In the genomic region with DNA sequence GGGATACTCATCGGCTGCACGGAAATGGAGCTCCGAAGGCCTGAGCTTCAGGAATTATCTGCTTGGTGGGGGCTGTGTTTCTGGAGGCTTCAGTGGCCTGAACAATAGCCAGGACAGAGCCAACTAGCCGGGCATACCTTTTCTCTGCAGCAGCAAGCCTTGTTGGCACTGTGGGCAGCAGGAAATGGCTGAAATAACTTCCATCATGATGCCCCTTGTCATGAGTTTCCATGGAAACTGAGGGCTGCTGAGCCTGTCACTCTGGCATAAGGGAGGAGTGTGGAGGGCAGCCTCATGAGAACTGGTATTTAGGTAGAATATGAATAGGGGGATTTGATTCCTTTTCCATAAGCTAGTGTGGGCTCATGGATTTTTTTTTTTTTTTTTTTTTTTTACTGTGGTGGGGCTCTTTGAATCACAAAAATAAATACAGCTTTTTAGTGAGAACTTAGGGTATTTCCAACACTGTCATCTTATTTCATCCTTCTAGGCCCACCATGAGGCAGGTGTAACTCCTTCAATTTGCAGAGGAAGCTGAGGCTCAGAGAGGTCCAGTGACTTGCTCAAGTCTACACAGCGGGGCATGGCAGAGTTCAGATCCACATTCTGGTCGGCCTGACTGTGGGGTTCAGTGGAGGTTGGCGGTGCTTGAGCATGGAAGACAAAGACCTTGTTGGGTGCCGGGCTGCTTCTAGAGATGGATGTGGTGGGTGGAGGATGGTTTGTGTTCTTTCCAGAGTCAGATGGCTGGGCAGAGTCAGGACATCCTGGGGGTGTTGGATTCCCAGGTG, we compare ENCODE assay signal across 19 cellular contexts. TPM values are rescaled to one million over a fixed set of nuclear protein-coding genes. Genes with fewer than 3 reads are reported as not detected.
DNase-seq lines count a peak whose midpoint lies in the region; ATAC-seq, FAIRE-seq and TF ChIP-seq lines count a peak whose summit lies in the region.
"Had no signal": no experiment of that assay in that cellular context is flagged by ENCODE, and none has a peak within 500 bp of the region (broad histone marks: within the 10 kb centered on the region; RNA-seq: fewer than 3 reads in every experiment).

No MANE protein-coding gene starts in this region.

- no peak for TF ChIP-seq EP300 in GM12878 (IDR thresholded peaks at IDR 0.05; ENCODE audit: borderline replicate concordance in 1 of 2, control insufficient read depth in 1 of 2, low read depth in 2 of 2, low read length in 2 of 2)

- SMC1A ChIA-PET in GM12878 (lab: Charles Lee; ENCODE audit: uncharacterized antibody, unreplicated experiment), result interaction anchor here (0.6 to 8.4 kb wide), 21 partner anchors 12 to 338 kb away, joined by 3 to 135 read pairs (median 6); a partner anchor contains a TSS

- 0 out of 2 replicates have a peak, but pooled peaks have one; percentile 12 for TF ChIP-seq RAD21 in GM12878 (IDR thresholded peaks at IDR 0.05; ENCODE audit: insufficient read depth, low read depth, low read length)

- peak overlapping the region; percentile 92 for H3K4me2 ChIP-seq in GM12878 (ENCODE audit: control insufficient read depth, insufficient read depth)

- in situ Hi-C loops in GM12878 (cut with MboI), result no loop called here

- peak overlapping the region; percentile 73 to 91 (median 90) for H3K4me3 Mint-ChIP-seq in IgD-negative memory B cell
- H3K4me3 Mint-ChIP-seq: activated T-helper 17 cell treated with anti-CD3 and anti-CD28 coated beads, Interleukin-2, amount 50 U/mL, for 72 hours; WTC11 had no signal

- H3K4me3 ChIP-seq in GM06990 (replicated peaks; ENCODE audit: low read depth, low read length), result peak overlapping the region; percentile 40
- H3K4me3 ChIP-seq in GM12878, result peak overlapping the region; percentile 38; the same call in 1 of the 2 replicates
- no peak overlapping the region for H3K4me3 ChIP-seq in right cardiac atrium (ENCODE audit: low read length)
- H3K4me3 ChIP-seq: SJSA1 had no signal

- peaks cover 11% of the 10 kb centered on the region for H3K36me3 Mint-ChIP-seq in IgD-negative memory B cell
- H3K36me3 Mint-ChIP-seq: WTC11 had no signal

- DNase-seq in GM06990 (ENCODE audit: extremely low read depth, insufficient read length) (no peak), GM12878 (ENCODE audit: low read depth, low spot score) (no peak), pulmonary artery endothelial cell (ENCODE audit: low read depth, low spot score) (peak; percentile 20), right cardiac atrium (no peak), NCI-H2196 (lab: John Stamatoyannopoulos, UW; ENCODE audit: unreplicated experiment) (no peak)
- DNase-seq: DMS153; effector CD4-positive, alpha-beta T cell; HCEC 1CT; NCI-H1092; NCI-H2081 treated with DMSO at 0.1 percent for 48 hours; NCI-H524 treated with DMSO at 0.1 percent for 48 hours; stimulated activated CD4-positive, alpha-beta T cell treated with anti-CD3 and anti-CD28 coated beads, Interleukin-2, amount 100 ng/mL, for 24 hours had no signal

- H3K27ac ChIP-seq in GM12878 (ENCODE audit: control insufficient read depth, insufficient read depth), result peak overlapping the region; percentile 98
- H3K27ac ChIP-seq in right cardiac atrium (ENCODE audit: low read length), result no peak overlapping the region
- H3K27ac ChIP-seq: SJSA1 had no signal

- peak; percentile 39; the same call in 1 of the 2 replicates for TF ChIP-seq POLR2A in GM12878 (IDR thresholded peaks at IDR 0.05; ENCODE audit: low read depth, low read length)

- H3K27me3 ChIP-seq in GM06990 (replicated peaks; ENCODE audit: control insufficient read depth, insufficient read depth, low read length), result no peaks in the 10 kb centered on the region
- no peaks in the 10 kb centered on the region for H3K27me3 ChIP-seq in GM12878 (replicated peaks in 1 of 2; ENCODE audit: control insufficient read depth in 2 of 2, insufficient read depth in 2 of 2, low read length in 1 of 2)
- no peaks in the 10 kb centered on the region for H3K27me3 ChIP-seq in right cardiac atrium (ENCODE audit: control insufficient read depth, insufficient read depth)
- H3K27me3 ChIP-seq: SJSA1 had no signal

- CTCF ChIA-PET in GM12878 (lab: Yijun Ruan, JAX), result interaction anchor here (0.7 to 4.3 kb wide), 17 partner anchors 9 to 378 kb away, joined by 3 to 40 read pairs (median 5); a partner anchor contains a TSS

- H3K4me1 Mint-ChIP-seq in IgD-negative memory B cell, result peaks cover 49 to 66% (median 66%) of the 10 kb centered on the region in 3 donors
- H3K4me1 Mint-ChIP-seq: activated T-helper 17 cell treated with anti-CD3 and anti-CD28 coated beads, Interleukin-2, amount 50 U/mL, for 72 hours had no signal

- intact Hi-C loops in GM12878 (cut with micrococcal nuclease; ENCODE audit: unreplicated experiment), result loop anchor here (5.0 to 10.0 kb wide), 2 partner anchors 54 to 334 kb away; no protein-coding TSS in a partner anchor
- intact Hi-C loops in right cardiac atrium (cut with DNase I), result no loop called here

- RAD21 ChIA-PET in GM12878 (lab: Charles Lee; ENCODE audit: unreplicated experiment), result interaction anchor here (0.7 to 5.8 kb wide), 23 partner anchors 8 to 101 kb away, joined by 3 to 67 read pairs (median 11); a partner anchor contains a TSS

- TF ChIP-seq CTCF in GM06990 (IDR thresholded peaks at IDR 0.05; ENCODE audit: insufficient read depth, low read length, poor library complexity, severe bottlenecking) (no peak), GM12878 (IDR thresholded peaks at IDR 0.05 in 2 of 3, conservative IDR thresholded peaks at IDR 0.05 in 1 of 3; ENCODE audit: control insufficient read depth in 2 of 3, extremely low read depth in 1 of 3, insufficient read depth in 1 of 3, low read depth in 3 of 3, low read length in 3 of 3) (no peak)

- no peak overlapping the region for H2AFZ ChIP-seq in GM12878 (ENCODE audit: control insufficient read depth, low read depth, low read length)

- H3K9me3 ChIP-seq in GM12878 (replicated peaks; ENCODE audit: control insufficient read depth, insufficient read depth, low read length), result no peaks in the 10 kb centered on the region
- no peaks in the 10 kb centered on the region for H3K9me3 ChIP-seq in right cardiac atrium (ENCODE audit: control insufficient read depth, low read length)
- H3K9me3 ChIP-seq: SJSA1 had no signal

- WGBS in GM12878 (ENCODE audit: insufficient coverage, insufficient replicate concordance, low lambda C conversion rate, missing lambda C conversion rate), result 7% methylated on average over 8 of the region's 8 CpGs
- 89% methylated on average over 8 of the region's 8 CpGs for WGBS in right cardiac atrium

- no peaks in the 10 kb centered on the region for H4K20me1 ChIP-seq in GM12878 (ENCODE audit: control insufficient read depth, insufficient read depth)

- BruUV-seq in GM12878 (replicated peaks; lab: Mats Ljungman, UMichigan), result no TSS peak

- H3K27ac Mint-ChIP-seq in IgD-negative memory B cell, result peak overlapping the region; percentile 98 to 100 (median 98)
- H3K27ac Mint-ChIP-seq: activated T-helper 17 cell treated with anti-CD3 and anti-CD28 coated beads, Interleukin-2, amount 50 U/mL, for 72 hours; WTC11 had no signal

- POLR2A ChIA-PET in GM12878 (lab: Charles Lee), result interaction anchor here (0.5 to 4.1 kb wide), 23 partner anchors 9 to 1195 kb away, joined by 3 to 46 read pairs (median 6); a partner anchor contains a TSS

- H3K79me2 ChIP-seq in GM12878 (ENCODE audit: control insufficient read depth, insufficient read depth, low read length), result peaks cover 97% of the 10 kb centered on the region

- no peaks in the 10 kb centered on the region for H3K9me3 Mint-ChIP-seq in IgD-negative memory B cell
- H3K9me3 Mint-ChIP-seq: activated T-helper 17 cell treated with anti-CD3 and anti-CD28 coated beads, Interleukin-2, amount 50 U/mL, for 72 hours; WTC11 had no signal

- no peak for FAIRE-seq in GM12878 (lab: Jason Lieb, UNC)
- FAIRE-seq: bronchial epithelial cell had no signal

- H3K9ac ChIP-seq in GM12878 (ENCODE audit: control insufficient read depth, insufficient read depth, low read length), result peak overlapping the region; percentile 84

- H3K4me1 ChIP-seq in GM12878 (ENCODE audit: control insufficient read depth, insufficient read depth, low read length) (peaks cover 88% of the 10 kb centered on the region), right cardiac atrium (ENCODE audit: control insufficient read depth, insufficient read depth, low read length) (peaks cover 6% of the 10 kb centered on the region)
- H3K4me1 ChIP-seq: SJSA1 had no signal

- H3K36me3 ChIP-seq in GM06990 (ENCODE audit: control insufficient read depth, insufficient read depth, low read length), result peaks cover 7% of the 10 kb centered on the region; the same call in 1 of the 2 replicates
- peaks cover 4% of the 10 kb centered on the region in 2 experiments; a peak in 2 of 4 replicates for H3K36me3 ChIP-seq in GM12878 (ENCODE audit: control insufficient read depth in 2 of 2, insufficient read depth in 2 of 2, low read length in 1 of 2)
- H3K36me3 ChIP-seq: SJSA1 had no signal

- no peaks in the 10 kb centered on the region for H3K27me3 Mint-ChIP-seq in IgD-negative memory B cell
- H3K27me3 Mint-ChIP-seq: activated T-helper 17 cell treated with anti-CD3 and anti-CD28 coated beads, Interleukin-2, amount 50 U/mL, for 72 hours had no signal

- ATAC-seq in GM12878, result no peak
- ATAC-seq in right cardiac atrium, result no peak
- no peak for ATAC-seq in GM19452 (IDR thresholded peaks at IDR 0.05; ENCODE audit: unreplicated experiment)
- ATAC-seq: activated T-helper 17 cell treated with anti-CD3 and anti-CD28 coated beads, Interleukin-2, amount 50 U/mL, for 72 hours; left lobe of liver; WTC11 had no signal

TF ChIP-seq in GM12878, 131 proteins besides CTCF, POLR2A, EP300 and RAD21 (continues in another document):
- TF ChIP-seq MTA2 (IDR thresholded peaks at IDR 0.05; ENCODE audit: low read depth), result no peak

RNA-seq across cellular contexts. Expression of a gene that starts 39.6 kb away (rescaled TPM):
- polyA plus RNA-seq in IgD-negative memory B cell (123 TPM), GM12878 (2011; rRNA removed) (245 and 253 TPM in 2 replicates), GM12878 (2014; fragmentation: Illumina TruSeq; extraction: Trizol) (151 and 159 TPM in 2 replicates), GM12878 (2014; fragmentation: Nextera tagmentation; extraction: Ambion mirVana) (10 to 100 TPM; 47.6 to 53.9 TPM), GM12878 (2014; rRNA removed) (148 and 152 TPM in 2 replicates), GM12878 (2016; fragmentation: Nextera tagmentation; extraction: Ambion mirVana) (100 to 1,000 TPM; 156 to 168 TPM), right cardiac atrium (4.3 TPM)
- 718 and 719 TPM in 2 replicates for total RNA-seq in GM12878 (2013; cell fraction: nucleolus; rRNA removed)
- total RNA-seq in GM12878 (2014; rRNA removed) (131 and 138 TPM in 2 replicates), GM12878 (2014; rRNA removed; fragmentation: Illumina TruSeq; extraction: Trizol) (137 and 139 TPM in 2 replicates), GM12878 (2021) (243 and 256 TPM in 2 replicates), pulmonary artery endothelial cell (4.7 and 7.7 TPM in 2 replicates), right cardiac atrium (10 to 100 TPM in 2 of 4 donors, 1 to 10 TPM in 2; 8.1 to 18.3 (median 11.7) TPM)
- 62.1 TPM for polyA plus RNA-seq in GM12878 (2011; ENCODE audit: low read depth)
- 204 and 222 TPM in 2 replicates for polyA plus RNA-seq in GM12878 (2011; cell fraction: cytosol; rRNA removed)
- 783 and 874 TPM in 2 replicates for polyA plus RNA-seq in GM12878 (2011; cell fraction: nucleus; rRNA removed)
- 112 and 157 TPM in 2 replicates for polyA plus RNA-seq in GM12878 (2012)
- polyA minus RNA-seq in GM12878 (2011; rRNA and poly(A)+ RNA removed), result 502 and 650 TPM in 2 replicates
- 202 and 205 TPM in 2 replicates for polyA minus RNA-seq in GM12878 (2011; cell fraction: cytosol; rRNA and poly(A)+ RNA removed)
- polyA minus RNA-seq in GM12878 (2011; cell fraction: nucleus; rRNA and poly(A)+ RNA removed), result 448 and 681 TPM in 2 replicates

Comparison
In these comparisons a context has a peak if more than half of its experiments do, and no peak if none do; other contexts are left out.
1. RNA of a gene that starts 39.6 kb away (total RNA-seq): 131 to 719 TPM in GM12878; 8.1 to 18.3 TPM in right cardiac atrium and 4.7 to 7.7 TPM in pulmonary artery endothelial cell; every median in the first group is over 4 times any median in the second.